In the genomic region with DNA sequence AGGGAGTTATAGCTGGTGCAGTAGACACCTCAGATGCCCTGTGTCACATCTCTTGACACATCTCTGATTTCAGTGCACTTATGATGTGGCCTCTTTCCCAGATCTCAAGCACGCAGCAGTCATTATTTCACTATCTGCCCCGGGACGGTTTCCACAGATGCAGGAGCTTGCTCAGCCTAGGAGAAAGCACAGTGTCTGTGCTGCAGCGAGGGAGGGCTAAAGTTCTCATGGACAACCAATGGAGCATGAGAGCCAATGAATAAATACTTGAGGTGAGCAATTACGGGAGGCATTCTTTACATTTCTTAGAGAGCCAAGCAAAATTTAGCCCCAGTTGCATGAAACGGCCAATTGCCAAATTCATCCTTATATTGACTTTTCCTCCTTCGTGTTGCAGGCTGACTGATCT, we compare ENCODE assay signal across 21 cellular contexts. TPM values are rescaled to one million over a fixed set of nuclear protein-coding genes. Genes with fewer than 3 reads are reported as not detected.
DNase-seq lines count a peak whose midpoint lies in the region; ATAC-seq, FAIRE-seq and TF ChIP-seq lines count a peak whose summit lies in the region.
"Had no signal": no experiment of that assay in that cellular context is flagged by ENCODE, and none has a peak within 500 bp of the region (broad histone marks: within the 10 kb centered on the region; RNA-seq: fewer than 3 reads in every experiment).

No MANE protein-coding gene starts in this region.

- no peaks in the 10 kb centered on the region for H3K9me3 ChIP-seq in right atrium auricular region
- H3K9me3 ChIP-seq: MG63 had no signal

- TF ChIP-seq CTCF in right atrium auricular region (IDR thresholded peaks at IDR 0.05): no peak
- no peak for TF ChIP-seq CTCF in glutamatergic neuron (IDR thresholded peaks at IDR 0.05; ENCODE audit: partially characterized antibody, unreplicated experiment)

- ATAC-seq in left ventricle myocardium superior: peak; percentile 13
- ATAC-seq: Panc1 had no signal

- H3K36me3 ChIP-seq in right atrium auricular region: no peaks in the 10 kb centered on the region
- H3K36me3 ChIP-seq: MG63 had no signal

- H3K4me3 Mint-ChIP-seq in glutamatergic neuron (ENCODE audit: unreplicated experiment): no peak overlapping the region
- H3K4me3 Mint-ChIP-seq: CD4-positive, alpha-beta T cell had no signal

- no peak overlapping the region for H3K4me3 ChIP-seq in right atrium auricular region
- H3K4me3 ChIP-seq: MG63 had no signal

- peaks cover 0 to 20% of the 10 kb centered on the region in 2 donors for H3K4me1 ChIP-seq in right atrium auricular region

- H3K4me1 Mint-ChIP-seq in glutamatergic neuron (ENCODE audit: low read depth, unreplicated experiment): peaks cover 8% of the 10 kb centered on the region

- DNase-seq in left ventricle myocardium superior (no peak), right atrium auricular region (ENCODE audit: low spot score) (no peak), islet precursor cell (peak; percentile 60), midbrain (lab: John Stamatoyannopoulos, UW) (peak; percentile 21), urothelium cell line (ENCODE audit: low spot score) (no peak), NCI-H1105 (lab: John Stamatoyannopoulos, UW) (no peak), DMS53 (lab: John Stamatoyannopoulos, UW) (no peak), glutamatergic neuron (no peak)
- DNase-seq: AML-193; CD4-positive, alpha-beta T cell; MG63; NCI-H1092 treated with DMSO at 0.1 percent for 48 hours; NCI-H187 treated with DMSO at 0.1 percent for 48 hours; NCI-H446; NCI-H82; SHP77 treated with DMSO at 0.1 percent for 48 hours had no signal

- no peaks in the 10 kb centered on the region for H3K36me3 Mint-ChIP-seq in glutamatergic neuron (ENCODE audit: unreplicated experiment)

- no peaks in the 10 kb centered on the region for H3K27me3 Mint-ChIP-seq in glutamatergic neuron (ENCODE audit: unreplicated experiment)
- H3K27me3 Mint-ChIP-seq: CD4-positive, alpha-beta T cell had no signal

- no peak overlapping the region for H3K27ac ChIP-seq in right atrium auricular region

- H3K27ac Mint-ChIP-seq in glutamatergic neuron (ENCODE audit: unreplicated experiment): no peak overlapping the region
- H3K27ac Mint-ChIP-seq: CD4-positive, alpha-beta T cell had no signal

- intact Hi-C loops in left ventricle myocardium superior (cut with micrococcal nuclease): no loop called here

- H3K27me3 ChIP-seq in right atrium auricular region: no peaks in the 10 kb centered on the region
- H3K27me3 ChIP-seq: MG63 had no signal

- peak; percentile 79 for FAIRE-seq in urothelium cell line (lab: Jason Lieb, UNC)
- FAIRE-seq: A204.1, D721Med, H54 had no signal

- H3K9me3 Mint-ChIP-seq in glutamatergic neuron (ENCODE audit: unreplicated experiment): no peaks in the 10 kb centered on the region
- H3K9me3 Mint-ChIP-seq: CD4-positive, alpha-beta T cell had no signal

RNA-seq across cellular contexts. Expression of a gene that starts 7.4 kb away (rescaled TPM):
- 1.7 TPM for total RNA-seq in left ventricle myocardium superior
- 1 to 10 TPM in 1 of 2 donors, under 1 TPM in 1; 0.85 to 2.9 TPM for total RNA-seq in right atrium auricular region
- 1.8 TPM for total RNA-seq in glutamatergic neuron (ENCODE audit: unreplicated experiment)

RNA-seq across cellular contexts. Expression of a gene that starts 12.9 kb away (rescaled TPM):
- total RNA-seq in left ventricle myocardium superior (not detected), right atrium auricular region (not detected), glutamatergic neuron (ENCODE audit: unreplicated experiment) (not detected)
- total RNA-seq: CD4-positive, alpha-beta T cell; Daoy had no signal

RNA-seq across cellular contexts. Expression of a gene that starts 36.2 kb away (rescaled TPM):
- total RNA-seq in left ventricle myocardium superior: 19.2 TPM
- 10 to 100 TPM in 1 of 2 donors, 1 to 10 TPM in 1; 8.4 to 10.3 TPM for total RNA-seq in right atrium auricular region
- 53.9 TPM for total RNA-seq in glutamatergic neuron (ENCODE audit: unreplicated experiment)

Comparison
In these comparisons a context has a peak if more than half of its experiments do, and no peak if none do; other contexts are left out.
1. DNase-seq: peak in islet precursor cell (single experiment) and midbrain (single experiment); none in left ventricle myocardium superior (single experiment), right atrium auricular region (single experiment), urothelium cell line (single experiment), NCI-H1105 (single experiment), DMS53 (single experiment) and glutamatergic neuron (single experiment).